ENCODE assay signal across 16 cellular contexts in the genomic region with DNA sequence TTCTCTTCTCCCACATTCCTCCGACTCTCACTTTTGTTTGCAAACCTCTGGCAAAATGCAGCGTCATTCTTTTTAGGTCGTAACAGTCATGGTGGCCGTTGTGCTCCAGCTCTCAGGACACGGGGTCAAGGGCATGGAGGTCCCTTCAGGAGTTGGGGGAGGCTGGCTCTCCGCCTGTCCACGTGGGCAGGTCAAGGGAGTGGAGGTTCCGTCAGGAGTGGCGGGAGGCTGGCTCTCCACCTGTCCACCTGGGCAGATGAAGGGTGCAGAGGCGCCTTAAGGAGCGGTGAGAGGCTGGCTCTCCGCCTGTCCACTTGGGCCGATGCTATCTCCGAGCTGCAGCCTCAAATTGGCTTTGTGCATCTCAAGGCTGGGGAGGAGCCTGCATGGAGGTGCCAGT.
DNase-seq lines count a peak whose midpoint lies in the region; ATAC-seq, FAIRE-seq and TF ChIP-seq lines count a peak whose summit lies in the region.
"Had no signal": no experiment of that assay in that cellular context is flagged by ENCODE, and none has a peak within 500 bp of the region (broad histone marks: within the 10 kb centered on the region; RNA-seq: fewer than 3 reads in every experiment).

No MANE protein-coding gene starts in this region.

- no peaks in the 10 kb centered on the region for H3K9me1 ChIP-seq in K562 (ENCODE audit: control insufficient read depth, insufficient read depth, low read length)

- TF ChIP-seq CTCF in K562 (IDR thresholded peaks at IDR 0.05 in 2 of 3, conservative IDR thresholded peaks at IDR 0.05 in 1 of 3; ENCODE audit: insufficient read depth in 2 of 3, low read depth in 1 of 3, low read length in 3 of 3), result no peak
- no peak for TF ChIP-seq CTCF in type B pancreatic cell (conservative IDR thresholded peaks at IDR 0.05)

- no TSS peak for BruUV-seq in K562 (replicated peaks; lab: Mats Ljungman, UMichigan)

- no peaks in the 10 kb centered on the region for H3F3A ChIP-seq in GM23248 (ENCODE audit: insufficient read depth)

- no peaks in the 10 kb centered on the region; the same call in 1 of the 2 replicates for H3K9me3 ChIP-seq in K562 (replicated peaks; ENCODE audit: control insufficient read depth, insufficient read depth, low read depth, low read length)
- no peaks in the 10 kb centered on the region for H3K9me3 ChIP-seq in GM23248 (ENCODE audit: low read depth)

- peak overlapping the region; percentile 43; the same call in 1 of the 2 replicates for H3K4me2 ChIP-seq in K562 (ENCODE audit: insufficient read depth, low read length)
- H3K4me2 ChIP-seq in GM23248 (ENCODE audit: unreplicated experiment), result no peak overlapping the region

- H3K9me3 Mint-ChIP-seq in type B pancreatic cell, result no peaks in the 10 kb centered on the region

- H3K27ac Mint-ChIP-seq in type B pancreatic cell, result no peak overlapping the region
- H3K27ac Mint-ChIP-seq: CD4-positive, CD25-positive, alpha-beta regulatory T cell had no signal

- H3K27ac ChIP-seq in K562 (ENCODE audit: extremely low read depth, low read depth, low read length) (no peak overlapping the region), GM23248 (no peak overlapping the region)

- H3K36me3 ChIP-seq in H7 (replicated peaks; ENCODE audit: control insufficient read depth, insufficient read depth, low read length) (no peaks in the 10 kb centered on the region), K562 (ENCODE audit: control insufficient read depth, insufficient read depth, low read length) (no peaks in the 10 kb centered on the region), GM23248 (ENCODE audit: low read depth) (no peaks in the 10 kb centered on the region)

- no peak for TF ChIP-seq RAD21 in K562 (CRISPR knock-in tag; conservative IDR thresholded peaks at IDR 0.05 in 1 of 2, IDR thresholded peaks at IDR 0.05 in 1 of 2)

- WGBS in K562 (ENCODE audit: insufficient coverage, low coverage, missing lambda C conversion rate), result 1% methylated on average over 14 of the region's 14 CpGs
- 62 to 65% methylated on average over 14 of the region's 14 CpGs for WGBS in GM23248 (ENCODE audit: low coverage in 1 of 2, low lambda C conversion rate in 2 of 2, missing lambda C conversion rate in 2 of 2), 2 experiments

- H2AFZ ChIP-seq in K562 (ENCODE audit: low read depth, low read length) (peak overlapping the region; percentile 14; the same call in 1 of the 2 replicates), GM23248 (no peak overlapping the region)

- peak; percentile 24 for DNase-seq in H7
- DNase-seq in K562 (ENCODE audit: extremely low read depth in 1 of 4, low spot score in 3 of 4), result no peak
- peak; percentile 68 for DNase-seq in mesenteric fat pad (ENCODE audit: low spot score)
- DNase-seq in type B pancreatic cell (ENCODE audit: extremely low spot score, unreplicated experiment), result peak; percentile 57
- no peak for DNase-seq in GM23248
- DNase-seq in NCI-H1048 (lab: John Stamatoyannopoulos, UW), result no peak
- no peak for DNase-seq in NCI-H510A treated with DMSO at 0.1 percent for 48 hours (lab: John Stamatoyannopoulos, UW)
- DNase-seq: AML-193; CD4-positive, CD25-positive, alpha-beta regulatory T cell; COR-L47; HCEC 1CT; NCI-H1436; NCI-H1930; NCI-H226; NCI-H524 treated with DMSO at 0.1 percent for 48 hours had no signal

- no peak overlapping the region for H3K9ac ChIP-seq in K562 (ENCODE audit: insufficient read depth in 1 of 2, low read depth in 2 of 2, low read length in 2 of 2)
- H3K9ac ChIP-seq in GM23248, result no peak overlapping the region

- peaks cover 7% of the 10 kb centered on the region for H3K27me3 Mint-ChIP-seq in type B pancreatic cell

- peak; percentile 48; the same call in 2 of the 3 replicates for ATAC-seq in K562

- H4K20me1 ChIP-seq in K562 (replicated peaks; ENCODE audit: control insufficient read depth, insufficient read depth, low read length), result no peaks in the 10 kb centered on the region; the same call in none of the 2 replicates
- H4K20me1 ChIP-seq in GM23248 (ENCODE audit: insufficient read depth), result no peaks in the 10 kb centered on the region

- in situ Hi-C loops in K562 (cut with MboI), result no loop called here
- in situ Hi-C loops in GM23248 (cut with MboI), result no loop called here

- FAIRE-seq in K562 (lab: Jason Lieb, UNC), result no peak
- FAIRE-seq: G401.6 had no signal

- CTCF ChIA-PET in K562 (lab: Yijun Ruan, JAX; ENCODE audit: low intra/inter-chr PET ratio), result no interaction called here

- no peaks in the 10 kb centered on the region for H3K9me2 ChIP-seq in GM23248 (ENCODE audit: insufficient read depth)

- POLR2A ChIA-PET in K562 (lab: Yijun Ruan, JAX), result interaction anchor here (0.6 to 0.7 kb wide), 2 partner anchors 60 to 316 kb away, joined by 3 read pairs; no protein-coding TSS in a partner anchor

- intact Hi-C loops in K562 (cut with micrococcal nuclease), result no loop called here

- no peaks in the 10 kb centered on the region for H3K27me3 ChIP-seq in H7 (ENCODE audit: control insufficient read depth, insufficient read depth, low read length)
- peaks cover 49 to 90% of the 10 kb centered on the region in 2 experiments; a peak in 4 of 5 replicates for H3K27me3 ChIP-seq in K562 (ENCODE audit: control insufficient read depth in 2 of 2, insufficient read depth in 2 of 2, low read length in 2 of 2)
- H3K27me3 ChIP-seq in GM23248 (replicated peaks; ENCODE audit: insufficient read depth), result peaks cover 1% of the 10 kb centered on the region; the same call in 1 of the 2 replicates

- H3K4me3 Mint-ChIP-seq in type B pancreatic cell, result no peak overlapping the region
- H3K4me3 Mint-ChIP-seq: CD4-positive, CD25-positive, alpha-beta regulatory T cell had no signal

- H3K4me1 ChIP-seq in K562 (replicated peaks in 1 of 2; ENCODE audit: control insufficient read depth in 2 of 2, insufficient read depth in 2 of 2, low read length in 2 of 2) (peaks cover 0 to 8% of the 10 kb centered on the region in 2 experiments; a peak in 2 of 5 replicates), GM23248 (ENCODE audit: insufficient read depth) (no peaks in the 10 kb centered on the region)

- no peak for TF ChIP-seq EP300 in K562 (IDR thresholded peaks at IDR 0.05; ENCODE audit: low read length)

- H3K4me3 ChIP-seq in H7 (ENCODE audit: insufficient read depth, low read depth, low read length) (no peak overlapping the region), K562 (no peak overlapping the region), GM23248 (no peak overlapping the region)

- no peak for TF ChIP-seq POLR2A in K562 (conservative IDR thresholded peaks at IDR 0.05)

- H3K79me2 ChIP-seq in K562 (ENCODE audit: control insufficient read depth, insufficient read depth, low read length) (no peaks in the 10 kb centered on the region), GM23248 (ENCODE audit: insufficient read depth) (no peaks in the 10 kb centered on the region)

- no peaks in the 10 kb centered on the region for H3K36me3 Mint-ChIP-seq in type B pancreatic cell
- H3K36me3 Mint-ChIP-seq: CD4-positive, CD25-positive, alpha-beta regulatory T cell had no signal

- H3K4me1 Mint-ChIP-seq in type B pancreatic cell (ENCODE audit: unreplicated experiment), result peaks cover 10% of the 10 kb centered on the region
- H3K4me1 Mint-ChIP-seq: CD4-positive, CD25-positive, alpha-beta regulatory T cell had no signal

TF ChIP-seq in K562, 482 proteins besides CTCF, POLR2A, EP300 and RAD21:
- TF ChIP-seq MAFG (tag; conservative IDR thresholded peaks at IDR 0.05) (peak; percentile 81), ESRRA (IDR thresholded peaks at IDR 0.05; ENCODE audit: borderline replicate concordance, low read depth) (peak; percentile 88), NFE2 (IDR thresholded peaks at IDR 0.05; ENCODE audit: low read depth) (peak; percentile 38), LEF1 (IDR thresholded peaks at IDR 0.05) (no peak), C11orf30 (IDR thresholded peaks at IDR 0.05; ENCODE audit: low read depth) (peak; percentile 75; the same call in 1 of the 2 replicates), NFE2L1 (tag; IDR thresholded peaks at IDR 0.05; ENCODE audit: borderline replicate concordance, low read depth) (peak; percentile 42; the same call in 1 of the 2 replicates), ZFP1 (CRISPR knock-in tag; IDR thresholded peaks at IDR 0.05) (no peak), NR2C1 (IDR thresholded peaks at IDR 0.05) (peak; percentile 28; the same call in 1 of the 2 replicates), NR2C1 (tag; IDR thresholded peaks at IDR 0.05) (peak; percentile 54), GABPB2 (CRISPR knock-in tag; conservative IDR thresholded peaks at IDR 0.05) (no peak), RHOXF2B (CRISPR knock-in tag; conservative IDR thresholded peaks at IDR 0.05) (no peak), MAFF (IDR thresholded peaks at IDR 0.05; ENCODE audit: low read length) (peak; percentile 22; the same call in 1 of the 2 replicates), SRSF3 (IDR thresholded peaks at IDR 0.05; ENCODE audit: insufficient read depth, low read length) (no peak), ZNF184 (CRISPR knock-in tag; IDR thresholded peaks at IDR 0.05) (no peak), ZNF316 (IDR thresholded peaks at IDR 0.05) (peak; percentile 85), ZNF408 (CRISPR knock-in tag; IDR thresholded peaks at IDR 0.05; ENCODE audit: low read depth) (no peak), POLR3A (IDR thresholded peaks at IDR 0.05; ENCODE audit: borderline replicate concordance, extremely low read depth, insufficient read depth, insufficient read length) (no peak)

Comparison
In these comparisons a context has a peak if more than half of its experiments do, and no peak if none do; other contexts are left out.
1. DNase-seq: peak in H7 (single experiment), mesenteric fat pad (single experiment) and type B pancreatic cell (single experiment); none in K562 (0 of 4), GM23248 (single experiment), NCI-H1048 (single experiment) and NCI-H510A treated with DMSO at 0.1 percent for 48 hours (single experiment).